Comparison of ENCODE assay signal across 11 cellular contexts in the genomic region with DNA sequence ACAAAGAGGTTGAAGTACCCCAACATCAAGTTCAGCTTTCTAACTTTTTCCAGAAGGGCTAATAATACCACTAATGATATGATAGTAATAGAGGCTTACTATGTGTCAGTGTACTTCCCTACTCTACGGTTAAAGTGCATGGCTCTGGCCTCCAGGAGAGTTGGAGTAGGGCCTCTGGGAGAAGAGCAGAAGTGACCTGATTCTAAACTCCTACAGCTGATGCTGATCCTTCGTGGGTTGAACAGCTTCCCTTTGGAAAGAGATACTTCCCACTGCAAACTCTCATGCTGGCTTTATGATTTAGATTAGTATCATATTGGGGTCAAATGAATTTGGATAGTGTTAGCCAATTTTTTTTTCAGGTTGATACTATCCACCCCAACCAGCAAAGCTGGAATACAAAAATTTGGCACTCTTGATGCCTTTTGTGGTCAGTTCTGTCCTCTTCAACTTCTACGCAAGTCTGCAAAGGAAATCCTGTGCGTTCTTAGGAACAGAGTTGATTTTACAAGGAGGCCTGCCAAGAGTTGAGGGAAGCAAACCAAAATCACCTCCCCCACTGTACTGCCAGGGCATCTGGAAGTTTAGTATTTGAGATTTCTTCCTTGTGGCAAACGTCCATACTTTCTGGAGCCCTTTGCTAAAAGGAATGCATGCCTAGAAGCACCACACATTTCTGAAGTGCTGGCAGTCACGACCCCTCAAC.
A peak's percentile ranks its signal among the peaks of the same experiment; 100 is the strongest.
DNase-seq lines count a peak whose midpoint lies in the region; ATAC-seq and TF ChIP-seq lines count a peak whose summit lies in the region.
"Had no signal": no experiment of that assay in that cellular context is flagged by ENCODE, and none has a peak within 500 bp of the region (broad histone marks: within the 10 kb centered on the region; RNA-seq: fewer than 3 reads in every experiment).

No MANE protein-coding gene starts in this region.

- H3K4me3 Mint-ChIP-seq in nephron progenitor cell = no peak overlapping the region
- H3K4me3 Mint-ChIP-seq: activated CD4-positive, alpha-beta memory T cell treated with anti-CD3 and anti-CD28 coated beads, Interleukin-2, amount 10 ng/mL, durations not matched to agents 7 days and 5 days had no signal

- H3K4me1 Mint-ChIP-seq in nephron progenitor cell = peaks cover 24% of the 10 kb centered on the region
- H3K4me1 Mint-ChIP-seq: activated CD4-positive, alpha-beta memory T cell treated with anti-CD3 and anti-CD28 coated beads, Interleukin-2, amount 10 ng/mL, durations not matched to agents 7 days and 5 days had no signal

- peak overlapping the region; percentile 92 for H3K27ac Mint-ChIP-seq in nephron progenitor cell
- H3K27ac Mint-ChIP-seq: activated CD4-positive, alpha-beta memory T cell treated with anti-CD3 and anti-CD28 coated beads, Interleukin-2, amount 10 ng/mL, durations not matched to agents 7 days and 5 days had no signal

- no peak for ATAC-seq in GM21447 (IDR thresholded peaks at IDR 0.05; ENCODE audit: unreplicated experiment)
- no peak for ATAC-seq in HG03520 (IDR thresholded peaks at IDR 0.05; ENCODE audit: unreplicated experiment)
- no peak for ATAC-seq in HG03135 (IDR thresholded peaks at IDR 0.05; ENCODE audit: unreplicated experiment)

- peaks cover 33% of the 10 kb centered on the region for H3K9me3 Mint-ChIP-seq in nephron progenitor cell
- H3K9me3 Mint-ChIP-seq: activated CD4-positive, alpha-beta memory T cell treated with anti-CD3 and anti-CD28 coated beads, Interleukin-2, amount 10 ng/mL, durations not matched to agents 7 days and 5 days had no signal

- TF ChIP-seq CTCF in AG10803 (conservative IDR thresholded peaks at IDR 0.05; ENCODE audit: low read length) (no peak), fibroblast of pulmonary artery (IDR thresholded peaks at IDR 0.05; ENCODE audit: low read length, missing control alignments) (no peak), nephron progenitor cell (IDR thresholded peaks at IDR 0.05) (no peak)

- peaks cover 10% of the 10 kb centered on the region for H3K36me3 Mint-ChIP-seq in nephron progenitor cell (ENCODE audit: low read depth)

- DNase-seq in AG10803 (ENCODE audit: low read depth) (peak; percentile 97), MV-4-11 (lab: John Stamatoyannopoulos, UW) (peak; percentile 36), fibroblast of pulmonary artery (ENCODE audit: low read depth) (peak; percentile 99), nephron progenitor cell (no peak), medulla oblongata (ENCODE audit: extremely low spot score) (no peak)
- DNase-seq: activated CD4-positive, alpha-beta memory T cell treated with anti-CD3 and anti-CD28 coated beads, Interleukin-2, amount 10 ng/mL, durations not matched to agents 7 days and 5 days; NCI-H524 had no signal

- no peak overlapping the region for H3K4me3 ChIP-seq in AG10803 (ENCODE audit: low read length)
- no peak overlapping the region for H3K4me3 ChIP-seq in fibroblast of pulmonary artery (replicated peaks; ENCODE audit: low read depth, low read length)
- H3K4me3 ChIP-seq: HAP-1 had no signal

- H3K27me3 Mint-ChIP-seq in nephron progenitor cell (ENCODE audit: low read depth, poor library complexity) = no peaks in the 10 kb centered on the region

Comparison
In these comparisons a context has a peak if more than half of its experiments do, and no peak if none do; other contexts are left out.
1. DNase-seq: peak in AG10803 (single experiment), MV-4-11 (single experiment) and fibroblast of pulmonary artery (single experiment); none in nephron progenitor cell (single experiment) and medulla oblongata (single experiment).